8 cellular contexts compared by ENCODE assay signal in genomic region chr6:24547243-24547642, GRCh38. TPM values are rescaled to one million over a fixed set of nuclear protein-coding genes. Genes with fewer than 3 reads are reported as not detected.
DNase-seq lines count a peak whose midpoint lies in the region; ATAC-seq and TF ChIP-seq lines count a peak whose summit lies in the region.

No MANE protein-coding gene starts in this region.

- H3K27me3 ChIP-seq in H7 (ENCODE audit: control insufficient read depth, insufficient read depth, low read length), result no peaks in the 10 kb centered on the region

- H3K4me3 ChIP-seq in H7 (ENCODE audit: insufficient read depth, low read depth, low read length), result no peak overlapping the region

- H3K27ac ChIP-seq in 22Rv1, result no peak overlapping the region

- 0 out of 2 replicates have a peak, but pooled peaks have one; percentile 13 for TF ChIP-seq CTCF in 22Rv1 (IDR thresholded peaks at IDR 0.05)

- no peaks in the 10 kb centered on the region for H3K36me3 ChIP-seq in H7 (replicated peaks; ENCODE audit: control insufficient read depth, insufficient read depth, low read length)

- DNase-seq in H7 (peak; percentile 51), T-helper 9 cell (peak; percentile 2), A172 (ENCODE audit: low spot score) (no peak), NCI-H2081 treated with DMSO at 0.1 percent for 48 hours (lab: John Stamatoyannopoulos, UW) (no peak)
- peak; percentile 2 for DNase-seq in effector CD8-positive, alpha-beta T cell (lab: John Stamatoyannopoulos, UW)

- ATAC-seq in GM19035 (IDR thresholded peaks at IDR 0.05; ENCODE audit: unreplicated experiment) (no peak), GM19452 (IDR thresholded peaks at IDR 0.05; ENCODE audit: unreplicated experiment) (no peak)

RNA-seq across cellular contexts. Expression of gene ALDH5A1, which starts 52.5 kb away (rescaled TPM):
- 1.00 and 1.5 TPM in 2 replicates for total RNA-seq in H7 (2014; rRNA removed; shearing (Covaris generic))
- 2.2 and 5.1 TPM in 2 replicates for total RNA-seq in A172 (2014; rRNA removed; shearing (Covaris generic))

RNA-seq across cellular contexts. Expression of gene GPLD1, which starts 57.9 kb away (rescaled TPM):
- 2.0 and 2.5 TPM in 2 replicates for total RNA-seq in H7 (2014; rRNA removed; shearing (Covaris generic))
- total RNA-seq in A172 (2014; rRNA removed; shearing (Covaris generic)), result 0.36 and 0.55 TPM in 2 replicates

Comparison
In these comparisons a context has a peak if more than half of its experiments do, and no peak if none do; other contexts are left out.
1. DNase-seq: peak in H7 (single experiment), T-helper 9 cell (single experiment) and effector CD8-positive, alpha-beta T cell (single experiment); none in A172 (single experiment) and NCI-H2081 treated with DMSO at 0.1 percent for 48 hours (single experiment).